Comparison of ENCODE assay signal across 18 cellular contexts in the genomic region with DNA sequence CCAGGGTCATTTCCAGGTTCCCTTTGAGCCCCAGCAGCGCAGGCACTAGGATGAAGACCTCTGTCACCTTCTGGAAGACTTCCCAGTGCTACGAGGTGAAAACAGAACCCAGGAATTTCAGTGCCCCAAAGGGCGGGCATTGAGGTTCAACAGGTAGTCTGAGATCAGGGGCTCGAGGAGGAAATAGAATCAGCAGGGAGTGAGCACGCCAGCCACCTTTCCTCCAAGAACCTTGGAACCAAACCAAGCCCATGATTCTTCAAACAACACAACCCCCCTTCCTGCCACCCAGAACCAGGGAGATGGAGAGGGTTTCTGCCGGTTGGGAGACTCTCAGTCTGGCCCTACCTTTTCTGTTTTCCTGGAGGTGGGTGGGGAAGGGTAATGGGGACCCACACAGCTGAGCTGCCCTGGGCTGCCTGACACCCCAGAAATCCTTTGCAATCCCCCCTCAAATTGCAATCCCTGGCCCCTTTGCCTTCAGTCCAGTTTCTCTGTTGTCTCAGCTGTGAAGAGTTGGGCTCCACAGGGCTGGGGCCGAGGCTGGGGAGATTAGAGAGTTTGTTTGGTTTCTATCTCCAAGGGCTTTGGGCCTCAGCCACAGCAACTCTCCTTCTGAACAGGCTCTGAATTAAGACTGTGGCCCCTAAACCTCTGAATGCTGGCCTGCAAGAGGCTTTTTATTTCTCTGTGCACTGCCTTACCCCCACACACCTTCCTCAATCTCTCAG. TPM values are rescaled to one million over a fixed set of nuclear protein-coding genes. Genes with fewer than 3 reads are reported as not detected.
A peak's percentile ranks its signal among the peaks of the same experiment; 100 is the strongest.
DNase-seq lines count a peak whose midpoint lies in the region; ATAC-seq and TF ChIP-seq lines count a peak whose summit lies in the region.
"Had no signal": no experiment of that assay in that cellular context is flagged by ENCODE, and none has a peak within 500 bp of the region (broad histone marks: within the 10 kb centered on the region; RNA-seq: fewer than 3 reads in every experiment).

No MANE protein-coding gene starts in this region.

- H3K4me1 Mint-ChIP-seq in osteocyte (ENCODE audit: unreplicated experiment) (peaks cover 15% of the 10 kb centered on the region), natural killer cell (peaks cover 32% of the 10 kb centered on the region in 2 donors)

- no peak for TF ChIP-seq CTCF in choroid plexus epithelial cell (conservative IDR thresholded peaks at IDR 0.05; ENCODE audit: low read depth, low read length)
- no peak for TF ChIP-seq CTCF in osteocyte (IDR thresholded peaks at IDR 0.05)
- TF ChIP-seq CTCF in natural killer cell (IDR thresholded peaks at IDR 0.05): no peak

- no peak for ATAC-seq in natural killer cell
- no peak for ATAC-seq in HG03108 (IDR thresholded peaks at IDR 0.05; ENCODE audit: unreplicated experiment)
- ATAC-seq: left lobe of liver had no signal

- H3K4me3 ChIP-seq in choroid plexus epithelial cell (ENCODE audit: low read depth, low read length): no peak overlapping the region
- H3K4me3 ChIP-seq: tibial artery had no signal

- intact Hi-C loops in natural killer cell (cut with micrococcal nuclease): no loop called here

- H3K27ac Mint-ChIP-seq in osteocyte (ENCODE audit: unreplicated experiment): peak overlapping the region; percentile 32
- H3K27ac Mint-ChIP-seq in natural killer cell: no peak overlapping the region

- H3K36me3 Mint-ChIP-seq in osteocyte (ENCODE audit: unreplicated experiment): peaks cover 25% of the 10 kb centered on the region
- no peaks in the 10 kb centered on the region for H3K36me3 Mint-ChIP-seq in natural killer cell

- H3K27me3 Mint-ChIP-seq in osteocyte (ENCODE audit: unreplicated experiment) (no peaks in the 10 kb centered on the region), natural killer cell (ENCODE audit: low read depth in 2 of 2) (no peaks in the 10 kb centered on the region)
- H3K27me3 Mint-ChIP-seq: CD4-positive, alpha-beta memory T cell had no signal

- H3K4me3 Mint-ChIP-seq in osteocyte (ENCODE audit: unreplicated experiment): no peak overlapping the region
- no peak overlapping the region for H3K4me3 Mint-ChIP-seq in natural killer cell
- H3K4me3 Mint-ChIP-seq: CD4-positive, alpha-beta memory T cell had no signal

- H3K9me3 Mint-ChIP-seq in osteocyte (ENCODE audit: unreplicated experiment) (no peaks in the 10 kb centered on the region), natural killer cell (no peaks in the 10 kb centered on the region)
- H3K9me3 Mint-ChIP-seq: CD4-positive, alpha-beta memory T cell had no signal

- DNase-seq in NCI-H510A treated with DMSO at 0.1 percent for 48 hours (lab: John Stamatoyannopoulos, UW) (peak; percentile 32), NCI-H510A (lab: John Stamatoyannopoulos, UW) (no peak), NCI-H1092 (lab: John Stamatoyannopoulos, UW) (peak; percentile 63), choroid plexus epithelial cell (ENCODE audit: low read depth) (peak; percentile 27), osteocyte (ENCODE audit: extremely low spot score, unreplicated experiment) (no peak), natural killer cell (no peak), NCI-H187 (lab: John Stamatoyannopoulos, UW) (no peak)
- DNase-seq: activated effector memory CD4-positive, alpha-beta T cell treated with Interleukin-2 at 50 U/mL for 16 hours; CD4-positive, alpha-beta memory T cell; EL; NCI-H187 treated with DMSO at 0.1 percent for 48 hours; NCI-H748 treated with DMSO at 0.1 percent for 48 hours; stimulated activated CD4-positive, alpha-beta T cell treated with anti-CD3 and anti-CD28 coated beads, Interleukin-4, amount 100 ng/mL, for 1 hour; stimulated activated CD8-positive, alpha-beta memory T cell treated with anti-CD3 and anti-CD28 coated beads, Interleukin-4, amount 100 ng/mL, for 48 hours; tibial artery had no signal

RNA-seq across cellular contexts. Expression of gene SLC41A1, which starts 11.9 kb away (rescaled TPM):
- total RNA-seq in osteocyte (25.6 and 29.5 TPM in 2 replicates), natural killer cell (10 to 100 TPM; 35.3 to 47.1 (median 39.5) TPM)

RNA-seq across cellular contexts. Expression of gene RAB29, which starts 25.9 kb away (rescaled TPM):
- total RNA-seq in osteocyte (32.0 and 34.2 TPM in 2 replicates), natural killer cell (100 to 1,000 TPM in 1 of 3 donors, 10 to 100 TPM in 2; 69.0 to 120 (median 95.1) TPM)

RNA-seq across cellular contexts. Expression of gene PM20D1, which starts 48.8 kb away (rescaled TPM):
- not detected in 2 replicates for total RNA-seq in osteocyte
- total RNA-seq in natural killer cell: 1 to 10 TPM in 2 of 3 donors, not detected in 1; 1.1 to 1.6 TPM
- total RNA-seq: A172 had no signal

RNA-seq across cellular contexts. Expression of gene NUCKS1, which starts 51.2 kb away (rescaled TPM):
- total RNA-seq in osteocyte (189 and 215 TPM in 2 replicates), natural killer cell (100 to 1,000 TPM in 2 of 3 donors, 10 to 100 TPM in 1; 89.2 to 113 (median 103) TPM)

Comparison
In these comparisons a context has a peak if more than half of its experiments do, and no peak if none do; other contexts are left out.
1. DNase-seq: peak in NCI-H510A treated with DMSO at 0.1 percent for 48 hours (single experiment), NCI-H1092 (single experiment) and choroid plexus epithelial cell (single experiment); none in NCI-H510A (single experiment), osteocyte (single experiment), natural killer cell (single experiment) and NCI-H187 (0 of 2).